ENCODE assay signal across 10 cellular contexts in genomic region chr9:94232428-94232827, GRCh38.
"Had no signal": no experiment of that assay in that cellular context is flagged by ENCODE, and none has a peak within 500 bp of the region (broad histone marks: within the 10 kb centered on the region; RNA-seq: fewer than 3 reads in every experiment).

No MANE protein-coding gene starts in this region.

- H3K4me3 ChIP-seq: GM23248 had no signal

- DNase-seq: GM23248, GOT3, H9, HCEC 1CT, HFFc6, IMR-90, Karpas-422, KBM-7 had no signal

- H3K4me2 ChIP-seq: KMS-11 had no signal

- H2AFZ ChIP-seq: GM23248 had no signal

- H3K4me1 Mint-ChIP-seq: H9 had no signal

- H3K9ac ChIP-seq: GM23248, KMS-11 had no signal

- H3K27ac ChIP-seq: GM23248, HL-60, KMS-11 had no signal

- H3K4me3 Mint-ChIP-seq: H9, HFFc6 had no signal

- H3K27ac Mint-ChIP-seq: H9, HFFc6 had no signal
